1 cellular context compared by ENCODE assay signal in genomic region chr16:2143874-2144485, GRCh38.
TF ChIP-seq lines count a peak whose summit lies in the region.

No MANE protein-coding gene starts in this region.

TF ChIP-seq in K562, 482 proteins besides CTCF, POLR2A, EP300 and RAD21:
- no peak for TF ChIP-seq ZNF212 (CRISPR knock-in tag; IDR thresholded peaks at IDR 0.05)
- TF ChIP-seq ZNF316 (IDR thresholded peaks at IDR 0.05), result peak; percentile 66
- TF ChIP-seq PHTF2 (CRISPR knock-in tag; IDR thresholded peaks at IDR 0.05), result no peak
- no peak for TF ChIP-seq THRA (IDR thresholded peaks at IDR 0.05)
- TF ChIP-seq ZBTB33 (CRISPR knock-in tag; IDR thresholded peaks at IDR 0.05), result peak; percentile 95
- TF ChIP-seq ZBTB40 (IDR thresholded peaks at IDR 0.05), result no peak
- no peak for TF ChIP-seq ZBTB40 (CRISPR knock-in tag; IDR thresholded peaks at IDR 0.05)
